Comparison of ENCODE assay signal across 1 cellular context in genomic region chr2:130352229-130352628, GRCh38.
TF ChIP-seq lines count a peak whose summit lies in the region.

No MANE protein-coding gene starts in this region.

TF ChIP-seq in GM23338, 12 proteins besides CTCF, POLR2A, EP300 and RAD21 (continued from another document):
- TF ChIP-seq ZNF462 (CRISPR knock-in tag; IDR thresholded peaks at IDR 0.05) = no peak
- TF ChIP-seq EZH2 (IDR thresholded peaks at IDR 0.05; ENCODE audit: low read depth, unreplicated experiment) = no peak
- TF ChIP-seq CREB1 (CRISPR knock-in tag; IDR thresholded peaks at IDR 0.05; ENCODE audit: low read depth) = no peak
- TF ChIP-seq STAT1 (IDR thresholded peaks at IDR 0.05; ENCODE audit: unreplicated experiment) = no peak
- no peak for TF ChIP-seq POLR2AphosphoS5 (IDR thresholded peaks at IDR 0.05; ENCODE audit: low read depth)
- TF ChIP-seq EZH2phosphoT487 (IDR thresholded peaks at IDR 0.05; ENCODE audit: unreplicated experiment) = no peak
